9 cellular contexts compared by ENCODE assay signal in the genomic region with DNA sequence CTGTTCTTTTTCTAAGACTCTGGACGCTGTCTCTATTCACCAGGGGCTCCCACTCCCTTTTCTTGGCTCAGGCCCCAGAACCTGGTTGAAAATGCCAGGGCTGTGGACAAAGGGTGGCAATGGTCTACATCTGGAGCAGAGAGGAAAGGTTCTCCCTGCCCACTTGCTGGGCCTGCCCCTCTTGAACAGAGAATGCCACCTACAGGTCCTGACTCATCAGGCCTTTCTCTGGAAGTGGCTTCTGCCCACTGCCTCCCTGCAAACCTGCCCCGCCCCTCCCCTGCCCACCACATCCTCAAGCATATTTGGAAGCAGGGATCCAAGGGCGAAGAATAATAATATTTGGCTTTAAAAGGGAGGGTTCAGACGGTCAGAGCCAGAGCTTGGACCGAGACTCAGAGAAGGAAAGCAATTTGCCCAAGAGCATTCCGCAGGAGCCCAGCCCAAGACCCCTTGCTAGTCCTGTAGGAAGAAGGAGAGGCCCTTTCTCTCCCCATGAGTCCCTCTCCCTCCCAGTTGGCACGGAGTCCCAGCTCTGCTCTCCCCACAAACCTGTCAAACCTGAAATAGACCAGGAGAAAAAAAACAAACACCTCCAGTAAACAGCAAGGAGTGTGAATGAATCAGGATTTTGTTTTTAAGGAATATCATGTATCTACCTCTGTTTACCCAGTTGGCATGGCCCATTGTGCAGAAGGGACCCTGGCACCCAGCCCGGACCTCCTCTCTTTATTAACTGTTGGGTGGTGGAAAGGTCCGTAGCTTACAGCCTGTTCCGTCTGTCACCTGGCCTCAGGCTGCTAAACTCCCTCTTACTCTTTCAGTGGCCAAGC. TPM values are rescaled to one million over a fixed set of nuclear protein-coding genes. Genes with fewer than 3 reads are reported as not detected.
DNase-seq lines count a peak whose midpoint lies in the region; ATAC-seq and TF ChIP-seq lines count a peak whose summit lies in the region.
"Had no signal": no experiment of that assay in that cellular context is flagged by ENCODE, and none has a peak within 500 bp of the region (broad histone marks: within the 10 kb centered on the region; RNA-seq: fewer than 3 reads in every experiment).

No MANE protein-coding gene starts in this region.

- TF ChIP-seq CTCF in lung (IDR thresholded peaks at IDR 0.05; ENCODE audit: control extremely low read depth, extremely low read depth): no peak

- peak overlapping the region in 1 of 2 donors; percentile 93 for H3K27ac ChIP-seq in lung (ENCODE audit: low read depth in 1 of 2, low read length in 1 of 2)

- no peaks in the 10 kb centered on the region for H3K27me3 Mint-ChIP-seq in activated T-helper 1 cell treated with anti-CD3 and anti-CD28 coated beads, Interleukin-12 subunit alpha, Interleukin-12 subunit beta, Interleukin-2, Interleukin-4 antibody, amounts not matched to agents 30 ng/mL and 10 ng/mL and 1 ng/mL, durations not matched to agents 14 hours and 24 hours and 36 hours (ENCODE audit: insufficient read depth)

- WGBS in lung, 2 donors: 34 to 64% methylated on average over 10 of the region's 10 CpGs

- DNase-seq in DMS53 (lab: John Stamatoyannopoulos, UW) (peak; percentile 99), NCI-H1417 (lab: John Stamatoyannopoulos, UW) (peak in 2 of 3 experiments; percentile 98), lung (ENCODE audit: low spot score) (peak; percentile 69), GOT3 (lab: John Stamatoyannopoulos, UW) (no peak), cortex of kidney (lab: John Stamatoyannopoulos, UW) (no peak), NCI-H187 (lab: John Stamatoyannopoulos, UW) (no peak)
- no peak for DNase-seq in activated T-helper 1 cell treated with anti-CD3 and anti-CD28 coated beads, Interleukin-12 subunit alpha, Interleukin-12 subunit beta, Interleukin-2, Interleukin-4 antibody, amounts not matched to agents 30 ng/mL and 10 ng/mL and 1 ng/mL, durations not matched to agents 14 hours and 24 hours and 36 hours (ENCODE audit: low spot score)
- DNase-seq: stimulated activated naive B cell treated with anti-CD40 and anti-IgM and Interleukin-4, amounts not matched to agents 10 μg/mL and 1 μg/mL and 100 μg/mL, for 72 hours had no signal

- ATAC-seq in lung (ENCODE audit: insufficient read depth, low FRiP score) (peak; percentile 11), HG03135 (IDR thresholded peaks at IDR 0.05; ENCODE audit: unreplicated experiment) (no peak)

- H3K9me3 Mint-ChIP-seq in activated T-helper 1 cell treated with anti-CD3 and anti-CD28 coated beads, Interleukin-12 subunit alpha, Interleukin-12 subunit beta, Interleukin-2, Interleukin-4 antibody, amounts not matched to agents 30 ng/mL and 10 ng/mL and 1 ng/mL, durations not matched to agents 14 hours and 24 hours and 36 hours: no peaks in the 10 kb centered on the region
- H3K9me3 Mint-ChIP-seq: stimulated activated naive B cell treated with anti-CD40 and anti-IgM and Interleukin-4, amounts not matched to agents 10 μg/mL and 1 μg/mL and 100 μg/mL, for 72 hours had no signal

- H3K27ac Mint-ChIP-seq in activated T-helper 1 cell treated with anti-CD3 and anti-CD28 coated beads, Interleukin-12 subunit alpha, Interleukin-12 subunit beta, Interleukin-2, Interleukin-4 antibody, amounts not matched to agents 30 ng/mL and 10 ng/mL and 1 ng/mL, durations not matched to agents 14 hours and 24 hours and 36 hours: peak overlapping the region; percentile 80
- H3K27ac Mint-ChIP-seq: stimulated activated naive B cell treated with anti-CD40 and anti-IgM and Interleukin-4, amounts not matched to agents 10 μg/mL and 1 μg/mL and 100 μg/mL, for 72 hours had no signal

- H3K27me3 ChIP-seq in lung (ENCODE audit: control insufficient read depth, insufficient read depth): no peaks in the 10 kb centered on the region

- no peak overlapping the region for H3K4me3 ChIP-seq in lung

- H3K4me1 ChIP-seq in lung (ENCODE audit: control insufficient read depth in 2 of 2, insufficient read depth in 2 of 2, low read length in 2 of 2): peaks cover 0 to 22% of the 10 kb centered on the region in 2 donors

- H3K4me3 Mint-ChIP-seq in activated T-helper 1 cell treated with anti-CD3 and anti-CD28 coated beads, Interleukin-12 subunit alpha, Interleukin-12 subunit beta, Interleukin-2, Interleukin-4 antibody, amounts not matched to agents 30 ng/mL and 10 ng/mL and 1 ng/mL, durations not matched to agents 14 hours and 24 hours and 36 hours: peak overlapping the region; percentile 63

- no peaks in the 10 kb centered on the region for H3K9me3 ChIP-seq in lung (ENCODE audit: control insufficient read depth in 2 of 2, insufficient read depth in 1 of 2, low read length in 1 of 2)

- intact Hi-C loops in activated T-helper 1 cell treated with anti-CD3 and anti-CD28 coated beads, Interleukin-12 subunit alpha, Interleukin-12 subunit beta, Interleukin-2, Interleukin-4 antibody, amounts not matched to agents 30 ng/mL and 10 ng/mL and 1 ng/mL, durations not matched to agents 14 hours and 24 hours and 36 hours (cut with micrococcal nuclease): loop anchor here (5.0 to 10.0 kb wide), 4 partner anchors 38 to 330 kb away; partner anchors contain the start of genes SLC2A8 and STXBP1

- H3K36me3 Mint-ChIP-seq in activated T-helper 1 cell treated with anti-CD3 and anti-CD28 coated beads, Interleukin-12 subunit alpha, Interleukin-12 subunit beta, Interleukin-2, Interleukin-4 antibody, amounts not matched to agents 30 ng/mL and 10 ng/mL and 1 ng/mL, durations not matched to agents 14 hours and 24 hours and 36 hours (ENCODE audit: low read depth): no peaks in the 10 kb centered on the region
- H3K36me3 Mint-ChIP-seq: stimulated activated naive B cell treated with anti-CD40 and anti-IgM and Interleukin-4, amounts not matched to agents 10 μg/mL and 1 μg/mL and 100 μg/mL, for 72 hours had no signal

- H3K36me3 ChIP-seq in lung (ENCODE audit: control insufficient read depth in 2 of 2, insufficient read depth in 2 of 2, low read length in 2 of 2): no peaks in the 10 kb centered on the region

- peaks cover 63% of the 10 kb centered on the region for H3K4me1 Mint-ChIP-seq in activated T-helper 1 cell treated with anti-CD3 and anti-CD28 coated beads, Interleukin-12 subunit alpha, Interleukin-12 subunit beta, Interleukin-2, Interleukin-4 antibody, amounts not matched to agents 30 ng/mL and 10 ng/mL and 1 ng/mL, durations not matched to agents 14 hours and 24 hours and 36 hours (ENCODE audit: low read depth)

RNA-seq across cellular contexts. Expression of gene STXBP1, which starts 37.8 kb away (rescaled TPM):
- total RNA-seq in activated T-helper 1 cell treated with anti-CD3 and anti-CD28 coated beads, Interleukin-12 subunit alpha, Interleukin-12 subunit beta, Interleukin-2, Interleukin-4 antibody, amounts not matched to agents 30 ng/mL and 10 ng/mL and 1 ng/mL, durations not matched to agents 14 hours and 24 hours and 36 hours: 26.1 and 32.9 TPM in 2 replicates
- total RNA-seq in lung: 10 to 100 TPM; 61.5 to 65.8 TPM
- 10 to 100 TPM; 19.2 to 32.0 TPM for polyA plus RNA-seq in lung

Comparison
In these comparisons a context has a peak if more than half of its experiments do, and no peak if none do; other contexts are left out.
1. DNase-seq: peak in DMS53 (single experiment), NCI-H1417 (2 of 3) and lung (single experiment); none in activated T-helper 1 cell treated with anti-CD3 and anti-CD28 coated beads, Interleukin-12 subunit alpha, Interleukin-12 subunit beta, Interleukin-2, Interleukin-4 antibody, amounts not matched to agents 30 ng/mL and 10 ng/mL and 1 ng/mL, durations not matched to agents 14 hours and 24 hours and 36 hours (single experiment), GOT3 (single experiment), cortex of kidney (single experiment) and NCI-H187 (0 of 2).